Comparison of ENCODE assay signal across 8 cellular contexts in genomic region chr2:38535745-38536506, GRCh38.
DNase-seq lines count a peak whose midpoint lies in the region; ATAC-seq and TF ChIP-seq lines count a peak whose summit lies in the region.

No MANE protein-coding gene starts in this region.

- no peak overlapping the region for H3K27ac ChIP-seq in CD4-positive, alpha-beta T cell (ENCODE audit: low read depth, low read length)
- H3K27ac ChIP-seq in SJSA1 = no peak overlapping the region
- H3K27ac ChIP-seq in ovary = no peak overlapping the region
- no peak overlapping the region for H3K27ac ChIP-seq in thymus (ENCODE audit: low read depth)

- no peaks in the 10 kb centered on the region for H3K27me3 ChIP-seq in CD4-positive, alpha-beta T cell (ENCODE audit: control insufficient read depth, insufficient read depth, low read length)
- H3K27me3 ChIP-seq in SJSA1 (replicated peaks) (no peaks in the 10 kb centered on the region), ovary (no peaks in the 10 kb centered on the region), thymus (ENCODE audit: control insufficient read depth, insufficient read depth) (peaks cover 2% of the 10 kb centered on the region)

- CTCF ChIA-PET in CD4-positive, alpha-beta T cell (lab: Charles Lee) = interaction anchor here (0.7 to 1.6 kb wide), 4 partner anchors 28 to 187 kb away, joined by 3 to 7 read pairs (median 4); no protein-coding TSS in a partner anchor
- CTCF ChIA-PET in activated naive CD4-positive, alpha-beta T cell treated with anti-CD3 and anti-CD28 coated beads for 36 hours (lab: Charles Lee) = interaction anchor here (0.5 to 9.3 kb wide), 27 partner anchors 9 to 370 kb away, joined by 3 to 109 read pairs (median 3); no protein-coding TSS in a partner anchor

- TF ChIP-seq EP300 in ovary (IDR thresholded peaks at IDR 0.05) = no peak

- peak; percentile 96 for ATAC-seq in CD4-positive, alpha-beta T cell (ENCODE audit: poor library complexity)
- ATAC-seq in GM19438 (IDR thresholded peaks at IDR 0.05; ENCODE audit: low read depth, unreplicated experiment) = peak; percentile 59

- H3K36me3 ChIP-seq in SJSA1 = no peaks in the 10 kb centered on the region
- H3K36me3 ChIP-seq in ovary = no peaks in the 10 kb centered on the region
- H3K36me3 ChIP-seq in thymus (ENCODE audit: control insufficient read depth, insufficient read depth) = no peaks in the 10 kb centered on the region

- peak; percentile 55 to 85 (median 75) for DNase-seq in CD4-positive, alpha-beta T cell
- peak; percentile 56 to 75 for DNase-seq in SJSA1 (ENCODE audit: low read depth in 1 of 2, low spot score in 2 of 2)
- DNase-seq in activated naive CD4-positive, alpha-beta T cell treated with anti-CD3 and anti-CD28 coated beads for 36 hours = peak; percentile 84
- peak; percentile 54 to 91 (median 81) for DNase-seq in head of caudate nucleus
- DNase-seq in ovary = peak; percentile 82 to 93 (median 91)

- no peaks in the 10 kb centered on the region for H3K9me3 ChIP-seq in CD4-positive, alpha-beta T cell (ENCODE audit: control insufficient read depth, low read length)
- H3K9me3 ChIP-seq in SJSA1 (replicated peaks) (no peaks in the 10 kb centered on the region), ovary (no peaks in the 10 kb centered on the region), thymus (ENCODE audit: control insufficient read depth) (no peaks in the 10 kb centered on the region)

- intact Hi-C loops in CD4-positive, alpha-beta T cell (cut with DNase I, micrococcal nuclease) = loop anchor here (1.0 to 5.0 kb wide), 4 partner anchors 46 to 301 kb away; no protein-coding TSS in a partner anchor
- intact Hi-C loops in activated naive CD4-positive, alpha-beta T cell treated with anti-CD3 and anti-CD28 coated beads for 36 hours (cut with micrococcal nuclease) = loop anchor here (1.0 kb wide), 6 partner anchors 45 to 299 kb away; partner anchors contain the start of gene GEMIN6
- intact Hi-C loops in head of caudate nucleus (cut with DNase I) = no loop called here
- intact Hi-C loops in ovary (cut with DNase I) = loop anchor here in 3 of 4 donors (5.0 to 10.0 kb wide), 5 partner anchors 59 to 221 kb away; partner anchors contain the start of gene ATL2 (in 1 of the 3)

- no peaks in the 10 kb centered on the region for H3K4me1 Mint-ChIP-seq in CD4-positive, alpha-beta T cell (ENCODE audit: low read depth)
- H3K4me1 Mint-ChIP-seq in IgD-negative memory B cell = peaks cover 14 to 17% (median 15%) of the 10 kb centered on the region in 3 donors
- no peaks in the 10 kb centered on the region for H3K4me1 Mint-ChIP-seq in activated naive CD4-positive, alpha-beta T cell treated with anti-CD3 and anti-CD28 coated beads for 36 hours (ENCODE audit: low read depth)

- H3K9me3 Mint-ChIP-seq in CD4-positive, alpha-beta T cell = no peaks in the 10 kb centered on the region
- H3K9me3 Mint-ChIP-seq in IgD-negative memory B cell = no peaks in the 10 kb centered on the region
- H3K9me3 Mint-ChIP-seq in activated naive CD4-positive, alpha-beta T cell treated with anti-CD3 and anti-CD28 coated beads for 36 hours = no peaks in the 10 kb centered on the region

- TF ChIP-seq POLR2A in ovary (IDR thresholded peaks at IDR 0.05) = no peak

- peak overlapping the region; percentile 33 for H3K4me3 ChIP-seq in SJSA1
- H3K4me3 ChIP-seq in ovary = peak overlapping the region; percentile 46
- peak overlapping the region; percentile 44 for H3K4me3 ChIP-seq in thymus (ENCODE audit: low read length)

- TF ChIP-seq CTCF in CD4-positive, alpha-beta T cell (IDR thresholded peaks at IDR 0.05) = peak; percentile 93
- TF ChIP-seq CTCF in ovary (IDR thresholded peaks at IDR 0.05) = peak; percentile 91 to 98 (median 92)

- H3K27me3 Mint-ChIP-seq in CD4-positive, alpha-beta T cell = peaks cover 7% of the 10 kb centered on the region
- H3K27me3 Mint-ChIP-seq in IgD-negative memory B cell = peaks cover 5% of the 10 kb centered on the region
- peaks cover 5% of the 10 kb centered on the region for H3K27me3 Mint-ChIP-seq in activated naive CD4-positive, alpha-beta T cell treated with anti-CD3 and anti-CD28 coated beads for 36 hours (ENCODE audit: low read depth)

- H3K27ac Mint-ChIP-seq in CD4-positive, alpha-beta T cell = no peak overlapping the region
- H3K27ac Mint-ChIP-seq in IgD-negative memory B cell = peak overlapping the region in 1 of 3 donors; percentile 18
- no peak overlapping the region for H3K27ac Mint-ChIP-seq in activated naive CD4-positive, alpha-beta T cell treated with anti-CD3 and anti-CD28 coated beads for 36 hours

- H3K36me3 Mint-ChIP-seq in CD4-positive, alpha-beta T cell (ENCODE audit: low read depth) = no peaks in the 10 kb centered on the region
- H3K36me3 Mint-ChIP-seq in IgD-negative memory B cell = no peaks in the 10 kb centered on the region
- H3K36me3 Mint-ChIP-seq in activated naive CD4-positive, alpha-beta T cell treated with anti-CD3 and anti-CD28 coated beads for 36 hours (ENCODE audit: low read depth) = no peaks in the 10 kb centered on the region

- no peak overlapping the region for H3K4me3 Mint-ChIP-seq in CD4-positive, alpha-beta T cell
- H3K4me3 Mint-ChIP-seq in IgD-negative memory B cell = peak overlapping the region in 3 of 4 donors; percentile 33 to 76 (median 46)
- peak overlapping the region; percentile 54 for H3K4me3 Mint-ChIP-seq in activated naive CD4-positive, alpha-beta T cell treated with anti-CD3 and anti-CD28 coated beads for 36 hours

- WGBS in ovary, 3 donors = 3 to 4% (median 4%) methylated on average over 43 to 53 of the region's 53 CpGs
- 5% methylated on average over 53 of the region's 53 CpGs for WGBS in thymus

- H3K4me1 ChIP-seq in SJSA1 (replicated peaks) = peaks cover 6% of the 10 kb centered on the region; the same call in 1 of the 2 replicates
- H3K4me1 ChIP-seq in ovary (ENCODE audit: insufficient read depth) = no peaks in the 10 kb centered on the region
- H3K4me1 ChIP-seq in thymus (ENCODE audit: control insufficient read depth, insufficient read depth, low read length) = peaks cover 6% of the 10 kb centered on the region

- POLR2A ChIA-PET in CD4-positive, alpha-beta T cell (lab: Charles Lee) = interaction anchor here (0.6 to 0.9 kb wide), 2 partner anchors 8 to 215 kb away, joined by 3 to 4 read pairs; partner anchors contain the start of gene SRSF7
